In genomic region chr12:62484234-62484633, GRCh38 we compare ENCODE assay signal across 15 cellular contexts. TPM values are rescaled to one million over a fixed set of nuclear protein-coding genes. Genes with fewer than 3 reads are reported as not detected.
DNase-seq lines count a peak whose midpoint lies in the region; ATAC-seq lines count a peak whose summit lies in the region.
"Had no signal": no experiment of that assay in that cellular context is flagged by ENCODE, and none has a peak within 500 bp of the region (broad histone marks: within the 10 kb centered on the region; RNA-seq: fewer than 3 reads in every experiment).

No MANE protein-coding gene starts in this region.

- no peak for DNase-seq in activated T-cell treated with anti-CD3 and anti-CD28 coated beads, Interleukin-2, amount 50 U/mL, for 72 hours
- no peak for DNase-seq in activated T-cell treated with anti-CD3 and anti-CD28 coated beads, Interleukin-2, amount 50 U/mL, for 48 hours
- no peak for DNase-seq in central memory CD8-positive, alpha-beta T cell (ENCODE audit: low spot score in 2 of 2)
- DNase-seq in stimulated activated effector memory CD8-positive, alpha-beta T cell treated with anti-CD3 and anti-CD28 coated beads, Interleukin-12 subunit alpha, Interleukin-12 subunit beta, amount 100 ng/mL, for 72 hours (ENCODE audit: low spot score in 2 of 2): no peak
- DNase-seq in hypothalamus (lab: John Stamatoyannopoulos, UW): no peak
- DNase-seq in naive thymus-derived CD8-positive, alpha-beta T cell: no peak
- DNase-seq in effector CD4-positive, alpha-beta T cell: no peak
- DNase-seq: activated CD4-positive, alpha-beta memory T cell treated with anti-CD3 and anti-CD28 coated beads, Interleukin-2, amount 10 ng/mL, durations not matched to agents 7 days and 5 days; GOT3; NCI-H1436; NCI-H446; testis had no signal

- ATAC-seq in activated T-cell treated with anti-CD3 and anti-CD28 coated beads, Interleukin-2, amount 50 U/mL, for 72 hours (replicated peaks in 1 of 2): no peak
- peak; percentile 46 for ATAC-seq in HG02870 (IDR thresholded peaks at IDR 0.05; ENCODE audit: unreplicated experiment)
- no peak for ATAC-seq in central memory CD8-positive, alpha-beta T cell (replicated peaks; ENCODE audit: extremely low read depth, poor library complexity, severe bottlenecking)
- ATAC-seq in stimulated activated effector memory CD8-positive, alpha-beta T cell treated with anti-CD3 and anti-CD28 coated beads, Interleukin-12 subunit alpha, Interleukin-12 subunit beta, amount 100 ng/mL, for 72 hours: peak; percentile 60
- ATAC-seq in naive thymus-derived CD8-positive, alpha-beta T cell: no peak

- H3K4me3 Mint-ChIP-seq in activated T-cell treated with anti-CD3 and anti-CD28 coated beads, Interleukin-2, amount 50 U/mL, for 72 hours: peak overlapping the region in 1 of 2 donors; percentile 39
- H3K4me3 Mint-ChIP-seq in central memory CD8-positive, alpha-beta T cell: no peak overlapping the region
- H3K4me3 Mint-ChIP-seq in stimulated activated effector memory CD8-positive, alpha-beta T cell treated with anti-CD3 and anti-CD28 coated beads, Interleukin-12 subunit alpha, Interleukin-12 subunit beta, amount 100 ng/mL, for 72 hours: no peak overlapping the region
- no peak overlapping the region for H3K4me3 Mint-ChIP-seq in naive thymus-derived CD8-positive, alpha-beta T cell
- H3K4me3 Mint-ChIP-seq: activated CD4-positive, alpha-beta memory T cell treated with anti-CD3 and anti-CD28 coated beads, Interleukin-2, amount 10 ng/mL, durations not matched to agents 7 days and 5 days; dendritic cell treated with granulocyte-macrophage colony-stimulating factor and Interleukin-4, amounts not matched to agents 40 ng/mL and 50 ng/mL, for 4 days; neural crest cell had no signal

- H3K27me3 Mint-ChIP-seq in activated T-cell treated with anti-CD3 and anti-CD28 coated beads, Interleukin-2, amount 50 U/mL, for 72 hours (ENCODE audit: low read depth): no peaks in the 10 kb centered on the region
- no peaks in the 10 kb centered on the region for H3K27me3 Mint-ChIP-seq in central memory CD8-positive, alpha-beta T cell
- H3K27me3 Mint-ChIP-seq in naive thymus-derived CD8-positive, alpha-beta T cell: no peaks in the 10 kb centered on the region
- H3K27me3 Mint-ChIP-seq: activated CD4-positive, alpha-beta memory T cell treated with anti-CD3 and anti-CD28 coated beads, Interleukin-2, amount 10 ng/mL, durations not matched to agents 7 days and 5 days; dendritic cell treated with granulocyte-macrophage colony-stimulating factor and Interleukin-4, amounts not matched to agents 40 ng/mL and 50 ng/mL, for 4 days had no signal

- peak overlapping the region; percentile 75 for H3K27ac Mint-ChIP-seq in activated T-cell treated with anti-CD3 and anti-CD28 coated beads, Interleukin-2, amount 50 U/mL, for 72 hours
- peak overlapping the region; percentile 26 for H3K27ac Mint-ChIP-seq in central memory CD8-positive, alpha-beta T cell (ENCODE audit: low read depth)
- H3K27ac Mint-ChIP-seq in stimulated activated effector memory CD8-positive, alpha-beta T cell treated with anti-CD3 and anti-CD28 coated beads, Interleukin-12 subunit alpha, Interleukin-12 subunit beta, amount 100 ng/mL, for 72 hours: peak overlapping the region; percentile 11
- H3K27ac Mint-ChIP-seq in naive thymus-derived CD8-positive, alpha-beta T cell: peak overlapping the region in 3 of 10 donors; percentile 1 to 28 (median 10)
- H3K27ac Mint-ChIP-seq: activated CD4-positive, alpha-beta memory T cell treated with anti-CD3 and anti-CD28 coated beads, Interleukin-2, amount 10 ng/mL, durations not matched to agents 7 days and 5 days; dendritic cell treated with granulocyte-macrophage colony-stimulating factor and Interleukin-4, amounts not matched to agents 40 ng/mL and 50 ng/mL, for 4 days had no signal

- no peaks in the 10 kb centered on the region for H3K9me3 Mint-ChIP-seq in activated T-cell treated with anti-CD3 and anti-CD28 coated beads, Interleukin-2, amount 50 U/mL, for 72 hours
- H3K9me3 Mint-ChIP-seq in central memory CD8-positive, alpha-beta T cell: no peaks in the 10 kb centered on the region
- no peaks in the 10 kb centered on the region for H3K9me3 Mint-ChIP-seq in stimulated activated effector memory CD8-positive, alpha-beta T cell treated with anti-CD3 and anti-CD28 coated beads, Interleukin-12 subunit alpha, Interleukin-12 subunit beta, amount 100 ng/mL, for 72 hours
- no peaks in the 10 kb centered on the region for H3K9me3 Mint-ChIP-seq in naive thymus-derived CD8-positive, alpha-beta T cell
- H3K9me3 Mint-ChIP-seq: activated CD4-positive, alpha-beta memory T cell treated with anti-CD3 and anti-CD28 coated beads, Interleukin-2, amount 10 ng/mL, durations not matched to agents 7 days and 5 days; dendritic cell treated with granulocyte-macrophage colony-stimulating factor and Interleukin-4, amounts not matched to agents 40 ng/mL and 50 ng/mL, for 4 days; neural crest cell had no signal

- POLR2A ChIA-PET in naive thymus-derived CD8-positive, alpha-beta T cell (lab: Charles Lee): no interaction called here

- H3K4me1 Mint-ChIP-seq in activated T-cell treated with anti-CD3 and anti-CD28 coated beads, Interleukin-2, amount 50 U/mL, for 72 hours (ENCODE audit: low read depth): peaks cover 24% of the 10 kb centered on the region
- H3K4me1 Mint-ChIP-seq in central memory CD8-positive, alpha-beta T cell: peaks cover 51% of the 10 kb centered on the region
- peaks cover 23% of the 10 kb centered on the region for H3K4me1 Mint-ChIP-seq in stimulated activated effector memory CD8-positive, alpha-beta T cell treated with anti-CD3 and anti-CD28 coated beads, Interleukin-12 subunit alpha, Interleukin-12 subunit beta, amount 100 ng/mL, for 72 hours
- H3K4me1 Mint-ChIP-seq in naive thymus-derived CD8-positive, alpha-beta T cell: peaks cover 9 to 29% (median 23%) of the 10 kb centered on the region in 4 donors

- peaks cover 0 to 5% of the 10 kb centered on the region in 2 donors for H3K36me3 Mint-ChIP-seq in activated T-cell treated with anti-CD3 and anti-CD28 coated beads, Interleukin-2, amount 50 U/mL, for 72 hours (ENCODE audit: insufficient read depth in 2 of 2)
- H3K36me3 Mint-ChIP-seq in central memory CD8-positive, alpha-beta T cell (ENCODE audit: insufficient read depth): peaks cover 16% of the 10 kb centered on the region
- H3K36me3 Mint-ChIP-seq in stimulated activated effector memory CD8-positive, alpha-beta T cell treated with anti-CD3 and anti-CD28 coated beads, Interleukin-12 subunit alpha, Interleukin-12 subunit beta, amount 100 ng/mL, for 72 hours: peaks cover 23% of the 10 kb centered on the region
- H3K36me3 Mint-ChIP-seq in naive thymus-derived CD8-positive, alpha-beta T cell: peaks cover 0 to 66% (median 7%) of the 10 kb centered on the region in 3 donors

RNA-seq across cellular contexts. Expression of gene MON2, which starts 17.6 kb away (rescaled TPM):
- total RNA-seq in activated T-cell treated with anti-CD3 and anti-CD28 coated beads, Interleukin-2, amount 50 U/mL, for 72 hours: 10 to 100 TPM; 36.0 to 41.6 TPM
- 10 to 100 TPM; 75.1 to 79.3 TPM for total RNA-seq in naive thymus-derived CD8-positive, alpha-beta T cell
- polyA plus RNA-seq in naive thymus-derived CD8-positive, alpha-beta T cell: 10 to 100 TPM; 11.3 to 18.5 (median 11.5) TPM

Comparison
In these comparisons a context has a peak if more than half of its experiments do, and no peak if none do; other contexts are left out.
1. ATAC-seq: peak in HG02870 (single experiment) and stimulated activated effector memory CD8-positive, alpha-beta T cell treated with anti-CD3 and anti-CD28 coated beads, Interleukin-12 subunit alpha, Interleukin-12 subunit beta, amount 100 ng/mL, for 72 hours (single experiment); none in activated T-cell treated with anti-CD3 and anti-CD28 coated beads, Interleukin-2, amount 50 U/mL, for 72 hours (0 of 2), central memory CD8-positive, alpha-beta T cell (single experiment) and naive thymus-derived CD8-positive, alpha-beta T cell (0 of 2).